33 cellular contexts compared by ENCODE assay signal in the genomic region with DNA sequence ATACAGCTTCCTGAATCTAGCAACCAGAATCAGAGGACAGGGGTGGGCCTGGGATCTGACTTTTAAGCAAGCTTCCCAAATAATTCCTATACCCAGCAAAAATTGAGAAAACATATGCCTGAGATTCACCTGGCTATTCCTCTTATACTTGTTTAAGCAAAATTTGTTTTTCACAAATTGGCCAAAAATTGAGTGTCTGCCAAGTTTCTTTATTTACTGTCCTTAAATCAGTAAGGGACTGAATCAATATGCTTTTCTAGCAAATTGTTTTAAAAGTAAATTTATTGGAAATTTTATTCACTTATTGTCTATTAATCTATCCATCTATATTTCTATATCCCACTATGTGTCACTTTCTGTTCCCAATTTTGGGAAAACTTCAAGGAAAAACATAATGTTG.
"Had no signal": no experiment of that assay in that cellular context is flagged by ENCODE, and none has a peak within 500 bp of the region (broad histone marks: within the 10 kb centered on the region; RNA-seq: fewer than 3 reads in every experiment).

No MANE protein-coding gene starts in this region.

- H3K4me3 ChIP-seq: adrenal gland, body of pancreas, breast epithelium had no signal

- H3K4me1 ChIP-seq: adrenal gland, body of pancreas, breast epithelium had no signal

- H3K9me3 ChIP-seq: adrenal gland, body of pancreas, breast epithelium had no signal

- ATAC-seq: activated CD4-positive, alpha-beta T cell treated with anti-CD3 and anti-CD28 coated beads for 36 hours; activated CD4-positive, CD25-positive, alpha-beta regulatory T cell treated with anti-CD3 and anti-CD28 coated beads, Interleukin-2, amount 50 U/mL, for 24 hours; activated CD8-positive, alpha-beta memory T cell treated with anti-CD3 and anti-CD28 coated beads, Interleukin-2, amount 10 ng/mL, durations not matched to agents 7 days and 5 days; activated CD8-positive, alpha-beta T cell treated with anti-CD3 and anti-CD28 coated beads, Interleukin-2, amount 10 ng/mL, durations not matched to agents 7 days and 5 days; activated naive CD8-positive, alpha-beta T cell treated with anti-CD3 and anti-CD28 coated beads, Interleukin-2, amount 50 U/mL, for 24 hours; body of pancreas; WTC11 had no signal

- H3K27ac ChIP-seq: adrenal gland, body of pancreas, brain microvascular endothelial cell, breast epithelium, WERI-Rb-1 had no signal

- H3K27me3 ChIP-seq: adrenal gland, body of pancreas, brain microvascular endothelial cell, breast epithelium had no signal

- H3K36me3 ChIP-seq: adrenal gland, brain microvascular endothelial cell, breast epithelium, WERI-Rb-1 had no signal

- DNase-seq: activated CD4-positive, alpha-beta memory T cell treated with anti-CD3 and anti-CD28 coated beads, Interleukin-2, amount 10 ng/mL, durations not matched to agents 7 days and 5 days; activated CD4-positive, alpha-beta T cell treated with anti-CD3 and anti-CD28 coated beads for 1 hour; activated CD4-positive, alpha-beta T cell treated with anti-CD3 and anti-CD28 coated beads for 36 hours; activated CD4-positive, alpha-beta T cell treated with anti-CD3 and anti-CD28 coated beads for 48 hours; activated CD4-positive, alpha-beta T cell treated with anti-CD3 and anti-CD28 coated beads, Interleukin-2, amount 10 ng/mL, durations not matched to agents 7 days and 5 days; activated CD4-positive, alpha-beta T cell treated with anti-CD3 and anti-CD28 coated beads, Interleukin-2, amount 50 U/mL, for 48 hours; activated CD4-positive, CD25-positive, alpha-beta regulatory T cell; activated CD8-positive, alpha-beta memory T cell treated with anti-CD3 and anti-CD28 coated beads for 24 hours; activated CD8-positive, alpha-beta memory T cell treated with anti-CD3 and anti-CD28 coated beads, Interleukin-2, amount 10 ng/mL, durations not matched to agents 7 days and 5 days; activated CD8-positive, alpha-beta memory T cell treated with anti-CD3 and anti-CD28 coated beads, Interleukin-2, amount 50 U/mL, for 48 hours; activated CD8-positive, alpha-beta T cell treated with anti-CD3 and anti-CD28 coated beads, Interleukin-2, amount 10 ng/mL, durations not matched to agents 7 days and 5 days; activated effector memory CD4-positive, alpha-beta T cell treated with Interleukin-2 at 50 U/mL for 16 hours; activated gamma-delta T cell; activated naive CD4-positive, alpha-beta T cell treated with anti-CD3 and anti-CD28 coated beads, Interleukin-2, amount 10 ng/mL, durations not matched to agents 7 days and 5 days; activated naive CD4-positive, alpha-beta T cell treated with Interleukin-2 at 50 U/mL for 16 hours; activated naive CD8-positive, alpha-beta T cell treated with anti-CD3 and anti-CD28 coated beads, Interleukin-2, amount 10 ng/mL, durations not matched to agents 7 days and 5 days; activated naive CD8-positive, alpha-beta T cell treated with anti-CD3 and anti-CD28 coated beads, Interleukin-2, amount 50 U/mL, for 24 hours; activated T-cell treated with anti-CD3 and anti-CD28 coated beads, Interleukin-2, amount 50 U/mL, for 24 hours; activated T-cell treated with anti-CD3 and anti-CD28 coated beads, Interleukin-2, amount 50 U/mL, for 48 hours; adrenal gland; amniotic stem cell; aorta; body of pancreas; brain microvascular endothelial cell; central memory CD4-positive, alpha-beta T cell; T-helper 1 cell; T-helper 2 cell; T-helper 9 cell; WERI-Rb-1 had no signal

- FAIRE-seq: astrocyte had no signal
